Comparison of ENCODE assay signal across 8 cellular contexts in the genomic region with DNA sequence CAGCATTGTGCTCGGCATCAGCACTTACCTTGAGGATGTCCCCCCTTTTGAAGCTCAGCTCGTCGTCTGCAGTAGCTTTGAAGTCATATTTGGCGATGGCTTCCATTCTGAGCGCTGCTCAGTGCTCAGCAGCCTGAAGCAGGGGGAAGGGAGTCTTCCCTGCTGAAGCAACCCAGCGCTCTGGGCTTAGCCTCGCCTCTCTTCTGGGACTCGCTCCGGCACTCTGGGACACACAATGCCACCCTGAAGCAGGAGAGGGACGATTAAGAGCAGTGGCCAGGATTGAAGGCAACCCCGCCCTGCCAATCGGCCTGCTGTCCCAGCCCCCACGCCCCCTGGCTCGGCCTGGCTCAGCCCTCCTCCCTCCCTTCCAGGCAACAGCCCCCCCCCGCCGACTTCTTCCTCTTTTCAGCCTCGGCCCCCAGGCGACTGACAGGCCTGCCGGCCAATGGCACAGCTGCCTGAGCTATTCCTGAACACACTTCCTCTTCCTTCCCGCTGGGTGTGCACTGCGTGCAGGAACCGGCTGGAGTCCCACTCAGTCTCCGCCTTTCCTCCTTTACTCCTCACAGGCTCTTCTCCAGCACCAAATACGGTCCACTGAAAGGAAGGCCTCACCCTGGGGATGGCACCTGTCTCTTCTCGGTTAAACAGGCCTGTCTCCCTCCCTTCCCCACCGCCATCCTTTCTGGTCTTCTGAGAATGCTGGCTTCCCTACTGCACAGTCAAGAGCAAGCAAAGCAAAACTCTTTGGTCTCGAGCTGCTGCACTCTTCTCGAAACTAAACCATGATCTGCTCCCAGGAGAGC. TPM values are rescaled to one million over a fixed set of nuclear protein-coding genes. Genes with fewer than 3 reads are reported as not detected.
DNase-seq lines count a peak whose midpoint lies in the region; ATAC-seq, FAIRE-seq and TF ChIP-seq lines count a peak whose summit lies in the region.

No MANE protein-coding gene starts in this region.

- peaks cover 83% of the 10 kb centered on the region for H3K4me1 ChIP-seq in Karpas-422 (ENCODE audit: low read length)
- peaks cover 11 to 49% of the 10 kb centered on the region in 2 donors for H3K4me1 ChIP-seq in naive thymus-derived CD4-positive, alpha-beta T cell (ENCODE audit: control insufficient read depth in 2 of 2, insufficient read depth in 2 of 2, low read length in 2 of 2)

- no peaks in the 10 kb centered on the region for H3K27me3 Mint-ChIP-seq in naive thymus-derived CD4-positive, alpha-beta T cell

- H3K9me2 ChIP-seq in Karpas-422 (replicated peaks; ENCODE audit: insufficient read depth, low read length), result no peaks in the 10 kb centered on the region

- ATAC-seq in GM21717 (IDR thresholded peaks at IDR 0.05; ENCODE audit: unreplicated experiment), result peak; percentile 65
- ATAC-seq in naive thymus-derived CD4-positive, alpha-beta T cell, result peak; percentile 95
- ATAC-seq in stimulated activated effector memory CD8-positive, alpha-beta T cell treated with anti-CD3 and anti-CD28 coated beads, Interleukin-12 subunit alpha, Interleukin-12 subunit beta, amount 100 ng/mL, for 72 hours, result peak; percentile 92

- peak overlapping the region; percentile 86 for H3K4me3 ChIP-seq in Karpas-422 (ENCODE audit: low read length)
- peak overlapping the region; percentile 85 for H3K4me3 ChIP-seq in fibroblast of mammary gland (ENCODE audit: control insufficient read depth, low read depth, low read length)
- peak overlapping the region; percentile 55 for H3K4me3 ChIP-seq in naive thymus-derived CD4-positive, alpha-beta T cell (ENCODE audit: low read length)

- peak overlapping the region; percentile 45 to 93 (median 83) for H3K27ac Mint-ChIP-seq in naive thymus-derived CD4-positive, alpha-beta T cell
- peak overlapping the region; percentile 89 for H3K27ac Mint-ChIP-seq in stimulated activated effector memory CD8-positive, alpha-beta T cell treated with anti-CD3 and anti-CD28 coated beads, Interleukin-12 subunit alpha, Interleukin-12 subunit beta, amount 100 ng/mL, for 72 hours

- H4K20me1 ChIP-seq in Karpas-422 (ENCODE audit: insufficient read depth, low read depth, low read length), result peaks cover 70% of the 10 kb centered on the region

- CTCF ChIA-PET in naive thymus-derived CD4-positive, alpha-beta T cell (lab: Charles Lee), result interaction anchor here (0.6 to 1.9 kb wide), 8 partner anchors 14 to 871 kb away, joined by 3 to 14 read pairs (median 5); no protein-coding TSS in a partner anchor

- peaks cover 97% of the 10 kb centered on the region for H3K79me2 ChIP-seq in Karpas-422 (ENCODE audit: low read length)

- H3K27me3 ChIP-seq in Karpas-422 (ENCODE audit: low read length), result no peaks in the 10 kb centered on the region
- H3K27me3 ChIP-seq in naive thymus-derived CD4-positive, alpha-beta T cell (ENCODE audit: control insufficient read depth in 2 of 2, insufficient read depth in 2 of 2, low read length in 2 of 2), result no peaks in the 10 kb centered on the region

- peaks cover 70 to 95% (median 85%) of the 10 kb centered on the region in 7 donors for H3K4me1 Mint-ChIP-seq in naive thymus-derived CD4-positive, alpha-beta T cell
- peaks cover 69% of the 10 kb centered on the region for H3K4me1 Mint-ChIP-seq in stimulated activated effector memory CD8-positive, alpha-beta T cell treated with anti-CD3 and anti-CD28 coated beads, Interleukin-12 subunit alpha, Interleukin-12 subunit beta, amount 100 ng/mL, for 72 hours

- H3K36me3 Mint-ChIP-seq in naive thymus-derived CD4-positive, alpha-beta T cell, result peaks cover 0 to 25% (median 22%) of the 10 kb centered on the region in 5 donors
- peaks cover 80% of the 10 kb centered on the region for H3K36me3 Mint-ChIP-seq in stimulated activated effector memory CD8-positive, alpha-beta T cell treated with anti-CD3 and anti-CD28 coated beads, Interleukin-12 subunit alpha, Interleukin-12 subunit beta, amount 100 ng/mL, for 72 hours

- no peak for FAIRE-seq in D721Med (lab: Jason Lieb, UNC)

- H3K27ac ChIP-seq in Karpas-422 (ENCODE audit: low read length), result peak overlapping the region; percentile 85
- peak overlapping the region; percentile 48 for H3K27ac ChIP-seq in naive thymus-derived CD4-positive, alpha-beta T cell (ENCODE audit: low read depth, low read length)

- intact Hi-C loops in naive thymus-derived CD4-positive, alpha-beta T cell (cut with micrococcal nuclease), result loop anchor here (1.0 to 5.0 kb wide), 4 partner anchors 11 to 57 kb away; no protein-coding TSS in a partner anchor

- H3K4me3 Mint-ChIP-seq in naive thymus-derived CD4-positive, alpha-beta T cell, result peak overlapping the region; percentile 87 to 98 (median 93)
- H3K4me3 Mint-ChIP-seq in stimulated activated effector memory CD8-positive, alpha-beta T cell treated with anti-CD3 and anti-CD28 coated beads, Interleukin-12 subunit alpha, Interleukin-12 subunit beta, amount 100 ng/mL, for 72 hours, result peak overlapping the region; percentile 91

- H3K4me2 ChIP-seq in Karpas-422 (ENCODE audit: low read depth, low read length, poor library complexity, severe bottlenecking), result peak overlapping the region; percentile 74

- no peaks in the 10 kb centered on the region for H3K9me3 ChIP-seq in Karpas-422 (ENCODE audit: low read length)
- no peaks in the 10 kb centered on the region for H3K9me3 ChIP-seq in naive thymus-derived CD4-positive, alpha-beta T cell (ENCODE audit: control insufficient read depth in 2 of 3, low read length in 3 of 3)

- TF ChIP-seq CTCF in D721Med (IDR thresholded peaks at IDR 0.05; ENCODE audit: insufficient read depth, missing control alignments) (no peak), fibroblast of mammary gland (conservative IDR thresholded peaks at IDR 0.05; ENCODE audit: control insufficient read depth, insufficient read depth, low read depth, low read length) (peak; percentile 8)

- no peaks in the 10 kb centered on the region for H3K9me3 Mint-ChIP-seq in naive thymus-derived CD4-positive, alpha-beta T cell
- H3K9me3 Mint-ChIP-seq in stimulated activated effector memory CD8-positive, alpha-beta T cell treated with anti-CD3 and anti-CD28 coated beads, Interleukin-12 subunit alpha, Interleukin-12 subunit beta, amount 100 ng/mL, for 72 hours, result no peaks in the 10 kb centered on the region

- H3K36me3 ChIP-seq in Karpas-422 (ENCODE audit: insufficient read depth, low read length), result peaks cover 34% of the 10 kb centered on the region
- peaks cover 0 to 10% (median 7%) of the 10 kb centered on the region in 3 experiments for H3K36me3 ChIP-seq in naive thymus-derived CD4-positive, alpha-beta T cell (ENCODE audit: control insufficient read depth in 2 of 3, insufficient read depth in 3 of 3, low read length in 3 of 3)

- no peak overlapping the region for H2AFZ ChIP-seq in Karpas-422 (ENCODE audit: low read length)

- DNase-seq in D721Med (ENCODE audit: insufficient read length, low spot score), result peak; percentile 80
- peak; percentile 96 for DNase-seq in Karpas-422
- peak; percentile 98 for DNase-seq in RKO (ENCODE audit: low spot score)
- DNase-seq in activated T-helper 1 cell treated with anti-CD3 and anti-CD28 coated beads, Interleukin-2, amount 50 U/mL, for 16 hours (ENCODE audit: low read depth in 1 of 2, low spot score in 1 of 2), result peak; percentile 61 to 69
- DNase-seq in fibroblast of mammary gland (ENCODE audit: low read depth), result peak; percentile 97
- peak; percentile 50 to 79 (median 55) for DNase-seq in naive thymus-derived CD4-positive, alpha-beta T cell
- DNase-seq in stimulated activated effector memory CD8-positive, alpha-beta T cell treated with anti-CD3 and anti-CD28 coated beads, Interleukin-12 subunit alpha, Interleukin-12 subunit beta, amount 100 ng/mL, for 72 hours (ENCODE audit: low spot score in 2 of 2), result peak; percentile 60 to 84

- H3K9ac ChIP-seq in Karpas-422 (ENCODE audit: low read length), result peak overlapping the region; percentile 78

- POLR2A ChIA-PET in naive thymus-derived CD4-positive, alpha-beta T cell (lab: Charles Lee), result interaction anchor here (0.5 to 2.9 kb wide), 14 partner anchors 8 to 408 kb away, joined by 3 to 21 read pairs (median 4); a partner anchor contains a TSS

RNA-seq across cellular contexts. Expression of a gene that starts 11.8 kb away (rescaled TPM):
- total RNA-seq in Karpas-422 (2014; rRNA removed; shearing (Covaris generic); ENCODE audit: low replicate concordance), result 106 and 193 TPM in 2 replicates
- 100 to 1,000 TPM; 112 to 167 (median 139) TPM for total RNA-seq in naive thymus-derived CD4-positive, alpha-beta T cell
- polyA plus RNA-seq in naive thymus-derived CD4-positive, alpha-beta T cell, result 100 to 1,000 TPM; 151 to 165 TPM

Comparison
In these comparisons a context has a peak if more than half of its experiments do, and no peak if none do; other contexts are left out.
1. Peak in every context shown above with its lines: DNase-seq, ATAC-seq, H3K4me3 ChIP-seq and H3K27ac ChIP-seq.